ENCODE assay signal across 29 cellular contexts in genomic region chr12:127176804-127177203, GRCh38.
"Had no signal": no experiment of that assay in that cellular context is flagged by ENCODE, and none has a peak within 500 bp of the region (broad histone marks: within the 10 kb centered on the region; RNA-seq: fewer than 3 reads in every experiment).

No MANE protein-coding gene starts in this region.

- H3K4me3 Mint-ChIP-seq: activated CD4-positive, alpha-beta T cell treated with anti-CD3 and anti-CD28 coated beads, Interleukin-2, amount 10 ng/mL, durations not matched to agents 24 days and 14 days; activated CD8-positive, alpha-beta T cell treated with anti-CD3 and anti-CD28 coated beads for 36 hours; activated naive CD4-positive, alpha-beta T cell treated with anti-CD3 and anti-CD28 coated beads, Interleukin-2, amount 50 U/mL, for 24 hours; activated naive CD8-positive, alpha-beta T cell treated with anti-CD3 and anti-CD28 coated beads, Interleukin-2, amount 10 ng/mL, durations not matched to agents 7 days and 5 days; activated T-cell treated with anti-CD3 and anti-CD28 coated beads, Interleukin-2, amount 50 U/mL, for 72 hours; activated T-helper 17 cell treated with anti-CD3 and anti-CD28 coated beads, Interleukin-2, amount 50 U/mL, for 72 hours; T-helper 1 cell treated with Interleukin-12 subunit alpha and Interleukin-12 subunit beta and Interleukin-4 antibody, amounts not matched to agents 30 μg/mL and 1 μg/mL, for 36 hours; T-helper 2 cell treated with Interferon-gamma antibody and Interleukin-4, amounts not matched to agents 5 μg/mL and 100 μg/mL, for 36 hours had no signal

- H3K4me3 ChIP-seq: adrenal gland, body of pancreas, breast epithelium, SJCRH30, SK-N-MC had no signal

- H3K27ac ChIP-seq: adrenal gland, body of pancreas, breast epithelium, SJCRH30, SK-N-MC had no signal

- ATAC-seq: activated CD8-positive, alpha-beta T cell treated with anti-CD3 and anti-CD28 coated beads for 36 hours; activated T-cell treated with anti-CD3 and anti-CD28 coated beads, Interleukin-2, amount 50 U/mL, for 72 hours; activated T-helper 17 cell treated with anti-CD3 and anti-CD28 coated beads, Interleukin-2, amount 50 U/mL, for 72 hours; body of pancreas; Panc1 had no signal

- H3K36me3 ChIP-seq: adrenal gland, breast epithelium, SJCRH30 had no signal

- DNase-seq: activated CD4-positive, alpha-beta T cell treated with anti-CD3 and anti-CD28 coated beads, Interleukin-2, amount 10 ng/mL, durations not matched to agents 24 days and 14 days; activated CD4-positive, alpha-beta T cell treated with anti-CD3 and anti-CD28 coated beads, Interleukin-2, amount 50 U/mL, for 4 hours; activated CD8-positive, alpha-beta T cell treated with anti-CD3 and anti-CD28 coated beads for 36 hours; activated effector memory CD4-positive, alpha-beta T cell treated with anti-CD3 and anti-CD28 coated beads, Interleukin-2, amount 50 U/mL, for 16 hours; activated naive CD4-positive, alpha-beta T cell treated with Interleukin-2 at 50 U/mL for 16 hours; activated naive CD8-positive, alpha-beta T cell treated with anti-CD3 and anti-CD28 coated beads, Interleukin-2, amount 10 ng/mL, durations not matched to agents 7 days and 5 days; activated T-cell treated with anti-CD3 and anti-CD28 coated beads, Interleukin-2, amount 50 U/mL, for 1 hour; activated T-cell treated with anti-CD3 and anti-CD28 coated beads, Interleukin-2, amount 50 U/mL, for 72 hours; adrenal gland; body of pancreas; Karpas-422; NCI-H1105; NCI-H1417 treated with DMSO at 0.1 percent for 48 hours; NCI-H187 treated with DMSO at 0.1 percent for 48 hours; NCI-H2081 treated with DMSO at 0.1 percent for 48 hours; NCI-H226; NCI-H446 treated with DMSO at 0.1 percent for 48 hours; NCI-H524; NCI-H69; NCI-H82; SHP77; SJCRH30 had no signal

- H3K36me3 Mint-ChIP-seq: activated naive CD8-positive, alpha-beta T cell treated with anti-CD3 and anti-CD28 coated beads, Interleukin-2, amount 10 ng/mL, durations not matched to agents 7 days and 5 days had no signal

- H3K27ac Mint-ChIP-seq: activated CD4-positive, alpha-beta T cell treated with anti-CD3 and anti-CD28 coated beads, Interleukin-2, amount 10 ng/mL, durations not matched to agents 24 days and 14 days; activated CD8-positive, alpha-beta T cell treated with anti-CD3 and anti-CD28 coated beads for 36 hours; activated naive CD4-positive, alpha-beta T cell treated with anti-CD3 and anti-CD28 coated beads, Interleukin-2, amount 50 U/mL, for 24 hours; activated naive CD8-positive, alpha-beta T cell treated with anti-CD3 and anti-CD28 coated beads, Interleukin-2, amount 10 ng/mL, durations not matched to agents 7 days and 5 days; activated T-cell treated with anti-CD3 and anti-CD28 coated beads, Interleukin-2, amount 50 U/mL, for 72 hours; activated T-helper 17 cell treated with anti-CD3 and anti-CD28 coated beads, Interleukin-2, amount 50 U/mL, for 72 hours; T-helper 1 cell treated with Interleukin-12 subunit alpha and Interleukin-12 subunit beta and Interleukin-4 antibody, amounts not matched to agents 30 μg/mL and 1 μg/mL, for 36 hours; T-helper 2 cell treated with Interferon-gamma antibody and Interleukin-4, amounts not matched to agents 5 μg/mL and 100 μg/mL, for 36 hours had no signal

- H3K4me1 Mint-ChIP-seq: activated CD4-positive, alpha-beta T cell treated with anti-CD3 and anti-CD28 coated beads, Interleukin-2, amount 10 ng/mL, durations not matched to agents 24 days and 14 days; activated naive CD4-positive, alpha-beta T cell treated with anti-CD3 and anti-CD28 coated beads, Interleukin-2, amount 50 U/mL, for 24 hours; activated naive CD8-positive, alpha-beta T cell treated with anti-CD3 and anti-CD28 coated beads, Interleukin-2, amount 10 ng/mL, durations not matched to agents 7 days and 5 days; activated T-helper 17 cell treated with anti-CD3 and anti-CD28 coated beads, Interleukin-2, amount 50 U/mL, for 72 hours had no signal

- H3K9me3 ChIP-seq: SJCRH30 had no signal

- H3K27me3 Mint-ChIP-seq: activated CD4-positive, alpha-beta T cell treated with anti-CD3 and anti-CD28 coated beads, Interleukin-2, amount 10 ng/mL, durations not matched to agents 24 days and 14 days; activated CD8-positive, alpha-beta T cell treated with anti-CD3 and anti-CD28 coated beads for 36 hours had no signal

- H3K27me3 ChIP-seq: adrenal gland, body of pancreas, breast epithelium, SJCRH30 had no signal

- H3K4me1 ChIP-seq: adrenal gland, body of pancreas, breast epithelium, SJCRH30 had no signal
